ENCODE assay signal across 9 cellular contexts in the genomic region with DNA sequence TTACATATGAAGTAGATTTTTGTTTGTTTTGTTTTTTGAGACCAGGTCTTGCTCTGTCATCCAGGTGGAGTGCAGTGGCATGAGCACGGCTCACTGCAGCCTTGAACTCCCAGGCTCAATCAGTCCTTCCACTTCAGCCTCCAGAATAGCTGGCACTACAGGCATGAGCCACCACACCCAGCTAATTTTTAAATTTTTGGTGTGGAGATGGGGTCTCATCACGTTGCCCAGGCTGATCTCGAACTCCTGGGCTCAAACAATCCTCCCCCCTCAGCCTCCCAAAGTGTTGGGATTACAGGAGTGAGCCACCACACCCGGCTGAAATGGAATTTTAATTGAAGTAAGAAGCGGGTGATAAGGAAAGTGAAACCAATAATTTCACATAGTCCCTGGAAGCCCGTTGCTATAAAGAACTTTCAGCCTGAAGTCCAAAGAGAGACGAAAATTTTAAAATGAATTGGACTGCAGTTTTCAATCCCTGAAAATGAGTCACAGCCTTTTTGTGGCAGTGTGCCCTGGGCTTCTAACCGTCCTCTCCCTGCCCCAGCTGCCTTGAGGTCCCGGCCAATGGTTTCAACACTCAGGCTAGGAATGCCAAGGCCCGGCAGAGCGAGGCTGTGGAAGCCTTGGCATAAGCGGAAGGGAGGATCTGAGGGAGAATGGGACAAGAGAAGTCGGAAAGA. TPM values are rescaled to one million over a fixed set of nuclear protein-coding genes. Genes with fewer than 3 reads are reported as not detected.
DNase-seq lines count a peak whose midpoint lies in the region; ATAC-seq lines count a peak whose summit lies in the region.
"Had no signal": no experiment of that assay in that cellular context is flagged by ENCODE, and none has a peak within 500 bp of the region (broad histone marks: within the 10 kb centered on the region; RNA-seq: fewer than 3 reads in every experiment).

No MANE protein-coding gene starts in this region.

- no peaks in the 10 kb centered on the region for H3K79me1 ChIP-seq in mesendoderm (ENCODE audit: low read length)

- no peaks in the 10 kb centered on the region for H3K27me3 ChIP-seq in mesendoderm (ENCODE audit: insufficient read depth, low read length, poor library complexity)

- no peaks in the 10 kb centered on the region for H3K4me1 ChIP-seq in mesendoderm (ENCODE audit: control insufficient read depth, low read depth, low read length)

- no CpG with 5 or more reads among the region's 13 CpGs for WGBS in mesendoderm (ENCODE audit: extremely low coverage, insufficient coverage, low lambda C conversion rate)

- H4K8ac ChIP-seq in mesendoderm (ENCODE audit: low read depth, low read length) = no peak overlapping the region

- H3K18ac ChIP-seq in mesendoderm (ENCODE audit: low read length) = no peak overlapping the region

- H3K4me3 ChIP-seq in mesendoderm (ENCODE audit: low read length) = no peak overlapping the region

- H3K9ac ChIP-seq in mesendoderm (ENCODE audit: low read length) = no peak overlapping the region

- H3K4me2 ChIP-seq in mesendoderm (ENCODE audit: low read length) = no peak overlapping the region

- no peak overlapping the region for H3K23ac ChIP-seq in mesendoderm (ENCODE audit: low read length)

- intact Hi-C loops in posterior vena cava (cut with DNase I) = no loop called here

- H3K27ac ChIP-seq in mesendoderm (ENCODE audit: low read depth, low read length) = no peak overlapping the region

- H2BK120ac ChIP-seq in mesendoderm (ENCODE audit: low read depth, low read length) = no peak overlapping the region

- no peak overlapping the region for H4K5ac ChIP-seq in mesendoderm (ENCODE audit: low read length)

- H2BK5ac ChIP-seq in mesendoderm (ENCODE audit: low read length) = no peak overlapping the region

- H3K56ac ChIP-seq in mesendoderm (ENCODE audit: low read length) = no peak overlapping the region

- H3K36me3 ChIP-seq in mesendoderm (ENCODE audit: control insufficient read depth, insufficient read depth, low read length) = no peaks in the 10 kb centered on the region

- no peak overlapping the region for H2AK5ac ChIP-seq in mesendoderm (ENCODE audit: low read length)

- H2BK15ac ChIP-seq in mesendoderm (replicated peaks; ENCODE audit: low read depth) = no peak overlapping the region

- H3K79me2 ChIP-seq in mesendoderm (ENCODE audit: control insufficient read depth, insufficient read depth, low read length) = no peaks in the 10 kb centered on the region

- DNase-seq in Ammon's horn (ENCODE audit: low spot score) = peak; percentile 62
- peak; percentile 28 for DNase-seq in RPMI8226
- peak; percentile 99 for DNase-seq in fibroblast of peridontal ligament (ENCODE audit: extremely low read depth)
- DNase-seq in posterior vena cava (ENCODE audit: low spot score) = peak; percentile 96
- no peak for DNase-seq in activated CD4-positive, alpha-beta T cell treated with anti-CD3 and anti-CD28 coated beads, Interleukin-2, amount 50 U/mL, for 4 hours
- no peak for DNase-seq in mesendoderm
- DNase-seq in NCI-H1105 treated with DMSO at 0.1 percent for 48 hours (lab: John Stamatoyannopoulos, UW) = no peak

- no peak overlapping the region for H3K4ac ChIP-seq in mesendoderm (ENCODE audit: low read depth, low read length)

- no peak for ATAC-seq in GM18520 (IDR thresholded peaks at IDR 0.05; ENCODE audit: unreplicated experiment)

RNA-seq across cellular contexts. Expression of gene RAET1E, which starts 0.8 kb away (rescaled TPM):
- 1 to 10 TPM in 1 of 2 donors, not detected in 1; 1.6 TPM for total RNA-seq in posterior vena cava
- polyA plus RNA-seq in mesendoderm (2013, experiment 1 of 2) = not detected
- not detected for polyA plus RNA-seq in mesendoderm (2013, experiment 2 of 2)
- polyA plus RNA-seq: neural cell had no signal

RNA-seq across cellular contexts. Expression of gene RAET1G, which starts 25.8 kb away (rescaled TPM):
- total RNA-seq in posterior vena cava = under 1 TPM in 1 of 2 donors, not detected in 1; 0.74 TPM
- 0.03 TPM for polyA plus RNA-seq in mesendoderm (2013, experiment 1 of 2)
- not detected for polyA plus RNA-seq in mesendoderm (2013, experiment 2 of 2)
- polyA plus RNA-seq: neural cell had no signal

RNA-seq across cellular contexts. Expression of gene LRP11, which starts 33.0 kb away (rescaled TPM):
- total RNA-seq in posterior vena cava = 10 to 100 TPM; 20.0 to 26.3 TPM
- polyA plus RNA-seq in mesendoderm (2013, experiment 1 of 2) = 4.5 TPM
- polyA plus RNA-seq in mesendoderm (2013, experiment 2 of 2) = 4.4 TPM

RNA-seq across cellular contexts. Expression of gene ULBP2, which starts 44.7 kb away (rescaled TPM):
- total RNA-seq in posterior vena cava = under 1 TPM; 0.43 to 0.51 TPM
- 0.14 TPM for polyA plus RNA-seq in mesendoderm (2013, experiment 1 of 2)
- polyA plus RNA-seq in mesendoderm (2013, experiment 2 of 2) = 0.15 TPM

Comparison
In these comparisons a context has a peak if more than half of its experiments do, and no peak if none do; other contexts are left out.
1. DNase-seq: peak in Ammon's horn (single experiment), RPMI8226 (single experiment), fibroblast of peridontal ligament (single experiment) and posterior vena cava (single experiment); none in activated CD4-positive, alpha-beta T cell treated with anti-CD3 and anti-CD28 coated beads, Interleukin-2, amount 50 U/mL, for 4 hours (0 of 2), mesendoderm (single experiment) and NCI-H1105 treated with DMSO at 0.1 percent for 48 hours (single experiment).